8 cellular contexts compared by ENCODE assay signal in the genomic region with DNA sequence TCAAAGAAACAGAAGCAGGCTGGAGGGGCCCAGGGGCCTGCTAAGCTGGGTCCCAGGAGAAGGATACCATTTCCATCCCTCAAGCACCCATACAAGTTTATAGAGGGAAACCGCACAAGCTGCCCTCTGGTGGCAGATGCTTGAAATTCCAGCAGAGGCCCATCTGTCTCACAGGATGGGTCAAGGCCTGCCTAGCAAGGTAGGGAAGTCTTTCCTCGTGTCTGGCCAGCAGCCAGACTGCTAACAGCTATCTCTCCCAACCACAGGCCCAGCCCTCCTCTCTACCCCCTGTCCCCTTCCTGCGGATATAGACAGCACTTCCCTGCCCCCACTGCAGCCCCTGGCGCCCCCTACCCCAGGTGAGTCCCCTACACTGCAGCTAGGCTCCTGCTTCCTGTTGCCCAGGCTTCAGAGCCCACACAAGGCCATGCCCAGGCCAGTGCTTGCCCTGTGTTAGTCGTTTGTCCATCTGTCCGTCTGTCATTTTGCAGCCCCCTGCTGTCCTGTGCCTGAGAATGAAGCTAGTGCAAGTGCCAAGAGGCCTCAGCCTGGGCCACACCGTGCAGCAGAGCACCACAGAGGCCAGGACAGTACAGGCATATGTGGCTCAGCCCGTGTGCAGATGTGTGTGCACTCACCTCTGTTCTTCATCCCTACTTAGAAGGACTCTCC. TPM values are rescaled to one million over a fixed set of nuclear protein-coding genes. Genes with fewer than 3 reads are reported as not detected.
DNase-seq lines count a peak whose midpoint lies in the region; ATAC-seq and TF ChIP-seq lines count a peak whose summit lies in the region.

No MANE protein-coding gene starts in this region.

- POLR2A ChIA-PET in PC-9 (lab: Charles Lee; ENCODE audit: unreplicated experiment): no interaction called here

- H3K4me3 ChIP-seq in PC-9 (no peak overlapping the region), osteoblast (ENCODE audit: insufficient read depth, low read length) (no peak overlapping the region)

- H3K4me2 ChIP-seq in PC-9 (no peak overlapping the region), osteoblast (ENCODE audit: insufficient read depth, low read length) (no peak overlapping the region)

- peaks cover 14% of the 10 kb centered on the region; the same call in 1 of the 2 replicates for H3K79me2 ChIP-seq in PC-9 (ENCODE audit: low read depth)
- peaks cover 69% of the 10 kb centered on the region for H3K79me2 ChIP-seq in osteoblast (ENCODE audit: insufficient read depth, low read length)

- H3K4me1 ChIP-seq in PC-9 (replicated peaks; ENCODE audit: insufficient read depth): peaks cover 21% of the 10 kb centered on the region
- peaks cover 24% of the 10 kb centered on the region for H3K4me1 ChIP-seq in osteoblast (ENCODE audit: insufficient read depth, low read length)

- H3K27me3 ChIP-seq in PC-9 (ENCODE audit: insufficient read depth, low read depth) (no peaks in the 10 kb centered on the region), osteoblast (ENCODE audit: insufficient read depth, low read length) (no peaks in the 10 kb centered on the region)

- H3K9me3 Mint-ChIP-seq in activated T-helper 17 cell treated with anti-CD3 and anti-CD28 coated beads, Interleukin-2, amount 50 U/mL, for 72 hours: no peaks in the 10 kb centered on the region

- no peak overlapping the region for H3K27ac ChIP-seq in 22Rv1
- no peak overlapping the region for H3K27ac ChIP-seq in PC-9
- peak overlapping the region; percentile 18 for H3K27ac ChIP-seq in osteoblast (ENCODE audit: low read depth, low read length)

- no peak overlapping the region for H3K27ac Mint-ChIP-seq in activated T-helper 17 cell treated with anti-CD3 and anti-CD28 coated beads, Interleukin-2, amount 50 U/mL, for 72 hours

- H3K36me3 ChIP-seq in PC-9 (ENCODE audit: low read depth): 0 out of 2 replicates have a peak, but pooled peaks cover 14% of the 10 kb centered on the region
- peaks cover 61% of the 10 kb centered on the region for H3K36me3 ChIP-seq in osteoblast (ENCODE audit: insufficient read depth, low read length)

- peaks cover 94% of the 10 kb centered on the region for H3K36me3 Mint-ChIP-seq in activated T-helper 17 cell treated with anti-CD3 and anti-CD28 coated beads, Interleukin-2, amount 50 U/mL, for 72 hours (ENCODE audit: low read depth)

- H3K4me3 Mint-ChIP-seq in activated T-helper 17 cell treated with anti-CD3 and anti-CD28 coated beads, Interleukin-2, amount 50 U/mL, for 72 hours: no peak overlapping the region

- CTCF ChIA-PET in PC-9 (lab: Charles Lee): interaction anchor here (0.6 to 1.9 kb wide), 7 partner anchors 13 to 114 kb away, joined by 3 to 18 read pairs (median 8); no protein-coding TSS in a partner anchor

- H3K27me3 Mint-ChIP-seq in activated T-helper 17 cell treated with anti-CD3 and anti-CD28 coated beads, Interleukin-2, amount 50 U/mL, for 72 hours: peaks cover 3% of the 10 kb centered on the region

- H4K20me1 ChIP-seq in PC-9 (ENCODE audit: insufficient read depth) (peaks cover 30% of the 10 kb centered on the region), osteoblast (ENCODE audit: insufficient read depth, low read length) (peaks cover 61% of the 10 kb centered on the region)

- no peaks in the 10 kb centered on the region for H3K9me3 ChIP-seq in PC-9 (ENCODE audit: insufficient read depth, low read depth)
- no peaks in the 10 kb centered on the region for H3K9me3 ChIP-seq in osteoblast (ENCODE audit: low read depth, low read length)

- ATAC-seq in activated T-helper 17 cell treated with anti-CD3 and anti-CD28 coated beads, Interleukin-2, amount 50 U/mL, for 72 hours (replicated peaks): peak; percentile 44
- no peak for ATAC-seq in GM18873 (IDR thresholded peaks at IDR 0.05; ENCODE audit: low FRiP score, unreplicated experiment)

- peaks cover 30% of the 10 kb centered on the region for H3F3A ChIP-seq in PC-9 (ENCODE audit: insufficient read depth, low read depth)

- peak; percentile 81 for DNase-seq in HT1080 (ENCODE audit: low read depth)
- DNase-seq in PC-9: peak; percentile 72 to 73
- peak; percentile 52 for DNase-seq in foreskin melanocyte
- DNase-seq in osteoblast (ENCODE audit: insufficient read length, low spot score, missing footprints): peak; percentile 83

- H3K4me1 Mint-ChIP-seq in activated T-helper 17 cell treated with anti-CD3 and anti-CD28 coated beads, Interleukin-2, amount 50 U/mL, for 72 hours: peaks cover 23% of the 10 kb centered on the region

- TF ChIP-seq CTCF in 22Rv1 (IDR thresholded peaks at IDR 0.05) (peak; percentile 84), GM12872 (IDR thresholded peaks at IDR 0.05; ENCODE audit: insufficient read depth, low read depth, low read length) (peak; percentile 90), PC-9 (conservative IDR thresholded peaks at IDR 0.05) (peak; percentile 83), osteoblast (IDR thresholded peaks at IDR 0.05; ENCODE audit: extremely low read depth, low read depth, low read length) (peak; percentile 85)

- H2AFZ ChIP-seq in PC-9 (no peak overlapping the region), osteoblast (ENCODE audit: low read length) (no peak overlapping the region)

- H3K9me2 ChIP-seq in PC-9 (ENCODE audit: insufficient read depth): no peaks in the 10 kb centered on the region

- BruUV-seq in PC-9 (replicated peaks; lab: Mats Ljungman, UMichigan): no TSS peak

- intact Hi-C loops in PC-9 (cut with micrococcal nuclease; ENCODE audit: unreplicated experiment): loop anchor here (1.0 to 5.0 kb wide), 3 partner anchors 38 to 1028 kb away; no protein-coding TSS in a partner anchor

RNA-seq across cellular contexts. Expression of gene TCF7, which starts 26.2 kb away (rescaled TPM):
- not detected in 2 replicates for total RNA-seq in HT1080 (2014; rRNA removed; shearing (Covaris generic))
- 0.20 and 0.76 TPM in 2 replicates for polyA plus RNA-seq in HT1080 (2015; cell fraction: cytosol; rRNA removed)
- 0.31 TPM in 1 of 2 replicates, not detected in the other for polyA plus RNA-seq in HT1080 (2015; cell fraction: nucleus; rRNA removed)
- total RNA-seq in PC-9 (2021) (8.9 and 13.0 TPM in 2 replicates), osteoblast (2.9 and 3.3 TPM in 2 replicates)
- total RNA-seq in activated T-helper 17 cell treated with anti-CD3 and anti-CD28 coated beads, Interleukin-2, amount 50 U/mL, for 72 hours: 10 to 100 TPM in 1 of 2 donors, 1 to 10 TPM in 1; 5.9 to 42.2 TPM

RNA-seq across cellular contexts. Expression of gene SKP1, which starts 36.1 kb away (rescaled TPM):
- total RNA-seq in HT1080 (2014; rRNA removed; shearing (Covaris generic)): 235 and 289 TPM in 2 replicates
- 642 and 740 TPM in 2 replicates for polyA plus RNA-seq in HT1080 (2015; cell fraction: cytosol; rRNA removed)
- polyA plus RNA-seq in HT1080 (2015; cell fraction: nucleus; rRNA removed): 403 and 485 TPM in 2 replicates
- total RNA-seq in PC-9 (2021) (335 and 409 TPM in 2 replicates), osteoblast (123 and 145 TPM in 2 replicates)
- total RNA-seq in activated T-helper 17 cell treated with anti-CD3 and anti-CD28 coated beads, Interleukin-2, amount 50 U/mL, for 72 hours: 100 to 1,000 TPM; 152 to 209 TPM
